Comparison of ENCODE assay signal across 11 cellular contexts in genomic region chr1:202162418-202163280, GRCh38. TPM values are rescaled to one million over a fixed set of nuclear protein-coding genes. Genes with fewer than 3 reads are reported as not detected.
DNase-seq lines count a peak whose midpoint lies in the region; ATAC-seq and FAIRE-seq lines count a peak whose summit lies in the region.
"Had no signal": no experiment of that assay in that cellular context is flagged by ENCODE, and none has a peak within 500 bp of the region (broad histone marks: within the 10 kb centered on the region; RNA-seq: fewer than 3 reads in every experiment).

No MANE protein-coding gene starts in this region.

- ATAC-seq in stimulated activated memory B cell treated with anti-CD40 and anti-IgM and Interleukin-4, amounts not matched to agents 10 μg/mL and 1 μg/mL and 100 μg/mL, for 72 hours, result no peak
- ATAC-seq in aorta (ENCODE audit: low FRiP score), result no peak
- no peak for ATAC-seq in GM18907 (IDR thresholded peaks at IDR 0.05; ENCODE audit: unreplicated experiment)

- peak overlapping the region; percentile 84 for H3K27ac Mint-ChIP-seq in T-helper 1 cell treated with Interleukin-12 subunit alpha and Interleukin-12 subunit beta and Interleukin-4 antibody, amounts not matched to agents 30 μg/mL and 1 μg/mL, for 36 hours
- peak overlapping the region; percentile 92 for H3K27ac Mint-ChIP-seq in dendritic cell treated with granulocyte-macrophage colony-stimulating factor and Interleukin-4, amounts not matched to agents 40 ng/mL and 50 ng/mL, for 4 days
- peak overlapping the region; percentile 91 for H3K27ac Mint-ChIP-seq in stimulated activated memory B cell treated with anti-CD40 and anti-IgM and Interleukin-4, amounts not matched to agents 10 μg/mL and 1 μg/mL and 100 μg/mL, for 72 hours

- no peaks in the 10 kb centered on the region for H3K9me3 ChIP-seq in aorta (ENCODE audit: control insufficient read depth, low read length)
- H3K9me3 ChIP-seq: MG63 had no signal

- WGBS in aorta, 2 donors, result 80 to 82% methylated on average over 15 of the region's 15 CpGs

- H3K4me3 Mint-ChIP-seq in T-helper 1 cell treated with Interleukin-12 subunit alpha and Interleukin-12 subunit beta and Interleukin-4 antibody, amounts not matched to agents 30 μg/mL and 1 μg/mL, for 36 hours, result peak overlapping the region; percentile 69
- no peak overlapping the region for H3K4me3 Mint-ChIP-seq in dendritic cell treated with granulocyte-macrophage colony-stimulating factor and Interleukin-4, amounts not matched to agents 40 ng/mL and 50 ng/mL, for 4 days
- H3K4me3 Mint-ChIP-seq in stimulated activated memory B cell treated with anti-CD40 and anti-IgM and Interleukin-4, amounts not matched to agents 10 μg/mL and 1 μg/mL and 100 μg/mL, for 72 hours, result peak overlapping the region; percentile 38

- intact Hi-C loops in dendritic cell treated with granulocyte-macrophage colony-stimulating factor and Interleukin-4, amounts not matched to agents 40 ng/mL and 50 ng/mL, for 4 days (cut with micrococcal nuclease), result no loop called here
- intact Hi-C loops in aorta (cut with DNase I), result no loop called here

- no peaks in the 10 kb centered on the region for H3K4me1 ChIP-seq in aorta (ENCODE audit: control insufficient read depth in 1 of 2, insufficient read depth in 2 of 2, low read length in 2 of 2)

- H3K36me3 ChIP-seq in aorta (ENCODE audit: control insufficient read depth in 1 of 2, insufficient read depth in 2 of 2, low read length in 1 of 2), result no peaks in the 10 kb centered on the region
- H3K36me3 ChIP-seq: MG63 had no signal

- H3K27me3 ChIP-seq in aorta (ENCODE audit: control insufficient read depth in 1 of 2, insufficient read depth in 2 of 2, low read length in 1 of 2), result no peaks in the 10 kb centered on the region
- H3K27me3 ChIP-seq: MG63 had no signal

- H3K27ac ChIP-seq in aorta (ENCODE audit: low read depth in 1 of 2, low read length in 2 of 2), result no peak overlapping the region
- H3K27ac ChIP-seq: 22Rv1 had no signal

- peak; percentile 56 for DNase-seq in NK-92 treated with Interleukin-12 subunit alpha and Interleukin-12 subunit beta, amount 100 ng/mL, for 24 hours (lab: John Stamatoyannopoulos, UW)
- no peak for DNase-seq in NK-92 (lab: John Stamatoyannopoulos, UW; ENCODE audit: unreplicated experiment)
- no peak for DNase-seq in aorta
- no peak for DNase-seq in RCC 7860 (ENCODE audit: low spot score)
- DNase-seq: hippocampal formation, MG63 had no signal

- H3K9me3 Mint-ChIP-seq in T-helper 1 cell treated with Interleukin-12 subunit alpha and Interleukin-12 subunit beta and Interleukin-4 antibody, amounts not matched to agents 30 μg/mL and 1 μg/mL, for 36 hours, result no peaks in the 10 kb centered on the region
- no peaks in the 10 kb centered on the region for H3K9me3 Mint-ChIP-seq in dendritic cell treated with granulocyte-macrophage colony-stimulating factor and Interleukin-4, amounts not matched to agents 40 ng/mL and 50 ng/mL, for 4 days
- no peaks in the 10 kb centered on the region for H3K9me3 Mint-ChIP-seq in stimulated activated memory B cell treated with anti-CD40 and anti-IgM and Interleukin-4, amounts not matched to agents 10 μg/mL and 1 μg/mL and 100 μg/mL, for 72 hours

- peaks cover 64% of the 10 kb centered on the region for H3K4me1 Mint-ChIP-seq in T-helper 1 cell treated with Interleukin-12 subunit alpha and Interleukin-12 subunit beta and Interleukin-4 antibody, amounts not matched to agents 30 μg/mL and 1 μg/mL, for 36 hours (ENCODE audit: low read depth)
- H3K4me1 Mint-ChIP-seq in dendritic cell treated with granulocyte-macrophage colony-stimulating factor and Interleukin-4, amounts not matched to agents 40 ng/mL and 50 ng/mL, for 4 days (ENCODE audit: low read depth), result peaks cover 70% of the 10 kb centered on the region
- peaks cover 73% of the 10 kb centered on the region for H3K4me1 Mint-ChIP-seq in stimulated activated memory B cell treated with anti-CD40 and anti-IgM and Interleukin-4, amounts not matched to agents 10 μg/mL and 1 μg/mL and 100 μg/mL, for 72 hours

- no peak for FAIRE-seq in RCC 7860 (lab: Jason Lieb, UNC)

- no peak overlapping the region for H3K4me3 ChIP-seq in aorta (ENCODE audit: low read length in 2 of 2)
- H3K4me3 ChIP-seq: MG63 had no signal

- no peaks in the 10 kb centered on the region for H3K27me3 Mint-ChIP-seq in T-helper 1 cell treated with Interleukin-12 subunit alpha and Interleukin-12 subunit beta and Interleukin-4 antibody, amounts not matched to agents 30 μg/mL and 1 μg/mL, for 36 hours (ENCODE audit: low read depth)
- H3K27me3 Mint-ChIP-seq in dendritic cell treated with granulocyte-macrophage colony-stimulating factor and Interleukin-4, amounts not matched to agents 40 ng/mL and 50 ng/mL, for 4 days, result peaks cover 7% of the 10 kb centered on the region
- peaks cover 11% of the 10 kb centered on the region for H3K27me3 Mint-ChIP-seq in stimulated activated memory B cell treated with anti-CD40 and anti-IgM and Interleukin-4, amounts not matched to agents 10 μg/mL and 1 μg/mL and 100 μg/mL, for 72 hours

- peaks cover 23% of the 10 kb centered on the region for H3K36me3 Mint-ChIP-seq in T-helper 1 cell treated with Interleukin-12 subunit alpha and Interleukin-12 subunit beta and Interleukin-4 antibody, amounts not matched to agents 30 μg/mL and 1 μg/mL, for 36 hours (ENCODE audit: low read depth)
- peaks cover 30% of the 10 kb centered on the region for H3K36me3 Mint-ChIP-seq in dendritic cell treated with granulocyte-macrophage colony-stimulating factor and Interleukin-4, amounts not matched to agents 40 ng/mL and 50 ng/mL, for 4 days (ENCODE audit: low read depth)
- peaks cover 12% of the 10 kb centered on the region for H3K36me3 Mint-ChIP-seq in stimulated activated memory B cell treated with anti-CD40 and anti-IgM and Interleukin-4, amounts not matched to agents 10 μg/mL and 1 μg/mL and 100 μg/mL, for 72 hours

RNA-seq across cellular contexts. Expression of gene PTPN7, which starts 2.2 kb away (rescaled TPM):
- total RNA-seq in aorta, result 1 to 10 TPM; 3.4 to 5.7 TPM
- 1 to 10 TPM in 1 of 2 donors, under 1 TPM in 1; 0.33 to 3.4 TPM for polyA plus RNA-seq in aorta

RNA-seq across cellular contexts. Expression of gene ARL8A, which starts 18.1 kb away (rescaled TPM):
- 10 to 100 TPM; 66.3 to 87.7 TPM for total RNA-seq in aorta
- polyA plus RNA-seq in aorta, result 10 to 100 TPM; 21.8 to 32.2 TPM

RNA-seq across cellular contexts. Expression of gene LGR6, which starts 30.9 kb away (rescaled TPM):
- total RNA-seq in aorta, result 10 to 100 TPM; 31.7 to 35.6 TPM
- polyA plus RNA-seq in aorta, result 10 to 100 TPM; 11.6 to 67.8 TPM

RNA-seq across cellular contexts. Expression of gene GPR37L1, which starts 39.9 kb away (rescaled TPM):
- total RNA-seq in aorta, result under 1 TPM in 1 of 2 donors, not detected in 1; 0.06 TPM
- not detected for polyA plus RNA-seq in aorta
